In genomic region chr20:23350855-23351838, GRCh38 we compare ENCODE assay signal across 8 cellular contexts. TPM values are rescaled to one million over a fixed set of nuclear protein-coding genes. Genes with fewer than 3 reads are reported as not detected.
A peak's percentile ranks its signal among the peaks of the same experiment; 100 is the strongest.
DNase-seq lines count a peak whose midpoint lies in the region; ATAC-seq, FAIRE-seq and TF ChIP-seq lines count a peak whose summit lies in the region.

No MANE protein-coding gene starts in this region.

- FAIRE-seq in urothelium cell line (lab: Jason Lieb, UNC): no peak

- no peak overlapping the region for H3K23ac ChIP-seq in trophoblast cell (ENCODE audit: low read length)

- peaks cover 23% of the 10 kb centered on the region for H3K4me1 Mint-ChIP-seq in CD8-positive, alpha-beta T cell (ENCODE audit: low read depth)

- H3K9me3 ChIP-seq in CD8-positive, alpha-beta T cell (ENCODE audit: low read length): no peaks in the 10 kb centered on the region
- H3K9me3 ChIP-seq in RWPE2 (ENCODE audit: severe bottlenecking) (no peaks in the 10 kb centered on the region), trophoblast cell (ENCODE audit: insufficient read depth, low read depth, low read length) (no peaks in the 10 kb centered on the region)

- H2AFZ ChIP-seq in trophoblast cell (ENCODE audit: insufficient read depth, low read length, poor library complexity): peak overlapping the region; percentile 74

- peak overlapping the region; percentile 85 for H4K12ac ChIP-seq in trophoblast cell (ENCODE audit: low read depth, low read length)

- peak; percentile 29 to 80 (median 62) for DNase-seq in CD8-positive, alpha-beta T cell
- DNase-seq in RWPE2 (ENCODE audit: low spot score) (no peak), glomerular visceral epithelial cell (ENCODE audit: extremely low spot score) (peak; percentile 57), trophoblast cell (peak; percentile 32 to 58), urothelium cell line (ENCODE audit: low spot score) (peak; percentile 21)
- peak in 3 of 4 experiments; percentile 15 to 47 (median 28) for DNase-seq in activated naive CD4-positive, alpha-beta T cell (lab: John Stamatoyannopoulos, UW)

- peaks cover 7% of the 10 kb centered on the region for H3K36me3 ChIP-seq in CD8-positive, alpha-beta T cell (ENCODE audit: insufficient read depth, low read length)
- H3K36me3 ChIP-seq in RWPE2 (ENCODE audit: low read depth) (peaks cover 23% of the 10 kb centered on the region), trophoblast cell (ENCODE audit: control insufficient read depth in 1 of 2, insufficient read depth in 2 of 2, low read length in 2 of 2) (peaks cover 12 to 13% of the 10 kb centered on the region in 2 experiments)

- no peak overlapping the region for H2BK12ac ChIP-seq in trophoblast cell (ENCODE audit: low read length)

- H3K14ac ChIP-seq in trophoblast cell (ENCODE audit: low read length): peak overlapping the region; percentile 96

- peaks cover 12% of the 10 kb centered on the region for H3K79me1 ChIP-seq in trophoblast cell (ENCODE audit: low read length)

- H3K4me2 ChIP-seq in trophoblast cell (ENCODE audit: low read length): peak overlapping the region; percentile 84

- H3K27ac ChIP-seq in CD8-positive, alpha-beta T cell (ENCODE audit: low read depth, low read length): peak overlapping the region; percentile 99
- peak overlapping the region; percentile 91 for H3K27ac ChIP-seq in RWPE2 (ENCODE audit: poor library complexity, severe bottlenecking)
- peak overlapping the region; percentile 57 for H3K27ac ChIP-seq in trophoblast cell (ENCODE audit: low read depth, low read length)

- CTCF ChIA-PET in CD8-positive, alpha-beta T cell (lab: Charles Lee): interaction anchor here (1.4 to 2.4 kb wide), 8 partner anchors 7 to 91 kb away, joined by 3 to 24 read pairs (median 6); partner anchors contain the start of gene NAPB

- H2BK5ac ChIP-seq in trophoblast cell (ENCODE audit: low read depth, low read length, poor library complexity): peak overlapping the region; percentile 62

- H3K4me3 ChIP-seq in CD8-positive, alpha-beta T cell (ENCODE audit: low read depth, low read length): peak overlapping the region; percentile 97
- H3K4me3 ChIP-seq in RWPE2 (ENCODE audit: severe bottlenecking): peak overlapping the region; percentile 87
- peak overlapping the region; percentile 98 for H3K4me3 ChIP-seq in trophoblast cell (ENCODE audit: low read depth, low read length)

- peak overlapping the region; percentile 65 for H2AK5ac ChIP-seq in trophoblast cell (ENCODE audit: low read length)

- peak overlapping the region; percentile 58 for H3K18ac ChIP-seq in trophoblast cell (ENCODE audit: low read length)

- H4K8ac ChIP-seq in trophoblast cell (ENCODE audit: low read depth, low read length): peak overlapping the region; percentile 67

- no peaks in the 10 kb centered on the region for H3K9me3 Mint-ChIP-seq in CD8-positive, alpha-beta T cell

- peaks cover 21% of the 10 kb centered on the region for H3K4me1 ChIP-seq in CD8-positive, alpha-beta T cell (ENCODE audit: insufficient read depth, low read length)
- H3K4me1 ChIP-seq in RWPE2 (ENCODE audit: insufficient read depth, poor library complexity, severe bottlenecking) (peaks cover 13% of the 10 kb centered on the region), trophoblast cell (ENCODE audit: control insufficient read depth in 1 of 2, insufficient read depth in 2 of 2, low read length in 2 of 2) (peaks cover 2 to 7% of the 10 kb centered on the region in 2 experiments)

- POLR2A ChIA-PET in CD8-positive, alpha-beta T cell (lab: Charles Lee): interaction anchor here (0.8 to 4.5 kb wide), 8 partner anchors 9 to 675 kb away, joined by 3 to 74 read pairs (median 4); partner anchors contain the start of genes GZF1 and NAPB

- peak overlapping the region; percentile 100 for H3K27ac Mint-ChIP-seq in CD8-positive, alpha-beta T cell

- H3K36me3 Mint-ChIP-seq in CD8-positive, alpha-beta T cell: peaks cover 36% of the 10 kb centered on the region

- H3K4ac ChIP-seq in trophoblast cell (ENCODE audit: low read depth, low read length): peak overlapping the region; percentile 95

- peak overlapping the region; percentile 88 for H3K9ac ChIP-seq in trophoblast cell (ENCODE audit: low read length)

- peak overlapping the region; percentile 92 for H4K91ac ChIP-seq in trophoblast cell (ENCODE audit: low read depth, low read length)

- H3K27me3 Mint-ChIP-seq in CD8-positive, alpha-beta T cell (ENCODE audit: low read depth): no peaks in the 10 kb centered on the region

- peak overlapping the region; percentile 80 for H2BK120ac ChIP-seq in trophoblast cell (ENCODE audit: insufficient read depth, low read length, poor library complexity)

- ATAC-seq in CD8-positive, alpha-beta T cell: peak; percentile 39
- ATAC-seq in GM19455 (IDR thresholded peaks at IDR 0.05; ENCODE audit: unreplicated experiment): peak; percentile 32
- ATAC-seq in HG03565 (IDR thresholded peaks at IDR 0.05; ENCODE audit: unreplicated experiment): peak; percentile 16
- peak; percentile 11; the same call in 2 of the 3 replicates for ATAC-seq in RWPE2 (ENCODE audit: low read depth)

- WGBS in trophoblast cell (ENCODE audit: extremely low coverage, insufficient coverage, insufficient read length): no CpG with 5 or more reads among the region's 65 CpGs

- TF ChIP-seq CTCF in CD8-positive, alpha-beta T cell (IDR thresholded peaks at IDR 0.05): no peak
- TF ChIP-seq CTCF in RWPE2 (IDR thresholded peaks at IDR 0.05; ENCODE audit: poor library complexity, severe bottlenecking): no peak

- H3K27me3 ChIP-seq in CD8-positive, alpha-beta T cell (ENCODE audit: insufficient read depth, low read length): no peaks in the 10 kb centered on the region
- no peaks in the 10 kb centered on the region for H3K27me3 ChIP-seq in RWPE2 (ENCODE audit: insufficient read depth, poor library complexity, severe bottlenecking)
- H3K27me3 ChIP-seq in trophoblast cell (ENCODE audit: insufficient read depth, low read length): no peaks in the 10 kb centered on the region

- H3K4me3 Mint-ChIP-seq in CD8-positive, alpha-beta T cell: peak overlapping the region; percentile 80

- intact Hi-C loops in CD8-positive, alpha-beta T cell (cut with DNase I, micrococcal nuclease): loop anchor here (1.0 to 5.0 kb wide), 4 partner anchors 7 to 1641 kb away; partner anchors contain the start of genes GZF1 (in 2 of the 2), APMAP (in 1 of the 2) and NAPB (in 1 of the 2)

- peaks cover 10% of the 10 kb centered on the region for H3K79me2 ChIP-seq in trophoblast cell (ENCODE audit: control insufficient read depth, insufficient read depth, low read length, poor library complexity)

RNA-seq across cellular contexts. Expression of gene NXT1, which starts 0.6 kb away (rescaled TPM):
- total RNA-seq in CD8-positive, alpha-beta T cell: 10 to 100 TPM; 52.4 to 52.5 TPM
- polyA plus RNA-seq in trophoblast cell (2013): 20.2 TPM in 2 replicates

RNA-seq across cellular contexts. Expression of gene GZF1, which starts 10.8 kb away (rescaled TPM):
- total RNA-seq in CD8-positive, alpha-beta T cell: 10 to 100 TPM; 44.9 to 49.5 TPM
- 6.4 and 6.5 TPM in 2 replicates for polyA plus RNA-seq in trophoblast cell (2013)
